ENCODE assay signal across 11 cellular contexts in the genomic region with DNA sequence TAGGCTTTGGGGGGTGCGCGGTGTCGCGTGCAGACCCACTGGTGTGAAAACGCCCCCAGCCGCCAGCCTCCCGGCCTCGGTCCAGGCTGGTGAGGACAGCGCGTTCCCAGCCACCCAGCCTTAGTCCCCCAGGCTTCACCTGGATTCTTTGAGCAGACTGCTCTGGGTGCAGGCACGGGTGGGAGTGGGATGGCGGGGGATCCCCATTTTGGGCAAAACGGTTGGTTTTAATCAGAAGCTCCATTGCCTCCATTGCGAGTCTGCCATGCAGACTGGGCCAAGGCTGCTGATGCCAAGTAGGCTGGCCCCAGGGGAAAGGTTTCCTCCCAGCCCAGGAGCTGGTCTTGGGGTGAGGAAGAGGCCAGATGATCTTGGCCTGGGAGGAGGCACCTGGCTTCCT. TPM values are rescaled to one million over a fixed set of nuclear protein-coding genes. Genes with fewer than 3 reads are reported as not detected.
DNase-seq lines count a peak whose midpoint lies in the region; ATAC-seq and TF ChIP-seq lines count a peak whose summit lies in the region.
"Had no signal": no experiment of that assay in that cellular context is flagged by ENCODE, and none has a peak within 500 bp of the region (broad histone marks: within the 10 kb centered on the region; RNA-seq: fewer than 3 reads in every experiment).

No MANE protein-coding gene starts in this region.

- H3K36me3 ChIP-seq in lung (ENCODE audit: control insufficient read depth in 2 of 2, insufficient read depth in 2 of 2, low read length in 2 of 2) = no peaks in the 10 kb centered on the region
- no peaks in the 10 kb centered on the region for H3K36me3 ChIP-seq in transverse colon

- peaks cover 0 to 10% of the 10 kb centered on the region in 2 donors for H3K9me3 ChIP-seq in lung (ENCODE audit: control insufficient read depth in 2 of 2, insufficient read depth in 1 of 2, low read length in 1 of 2)
- peaks cover 5 to 12% of the 10 kb centered on the region in 2 donors for H3K9me3 ChIP-seq in transverse colon

- H3K4me1 ChIP-seq in lung (ENCODE audit: control insufficient read depth in 2 of 2, insufficient read depth in 2 of 2, low read length in 2 of 2) = peaks cover 6 to 19% of the 10 kb centered on the region in 2 donors
- peaks cover 8 to 43% (median 37%) of the 10 kb centered on the region in 4 donors for H3K4me1 ChIP-seq in transverse colon

- intact Hi-C loops in transverse colon (cut with DNase I; ENCODE audit: low total_unique reads) = no loop called here

- H3K4me3 ChIP-seq in lung (peak overlapping the region; percentile 52), transverse colon (peak overlapping the region in 3 of 4 donors; percentile 33 to 54 (median 44))
- H3K4me3 ChIP-seq: mucosa of descending colon had no signal

- no peak for TF ChIP-seq POLR2A in transverse colon (IDR thresholded peaks at IDR 0.05)

- H3K27me3 ChIP-seq in lung (ENCODE audit: control insufficient read depth, insufficient read depth) (no peaks in the 10 kb centered on the region), transverse colon (peaks cover 30% of the 10 kb centered on the region)

- no peak for TF ChIP-seq EP300 in transverse colon (IDR thresholded peaks at IDR 0.05; ENCODE audit: low read depth)

- WGBS in lung, 2 donors = 24 to 41% methylated on average over 14 of the region's 14 CpGs
- 58% methylated on average over 13 of the region's 14 CpGs; no CpG with 5 or more reads in 1 of the 2 donors for WGBS in transverse colon (ENCODE audit: low coverage in 1 of 2), 2 donors

- in situ Hi-C loops in transverse colon (cut with MboI; ENCODE audit: low pct_ligation_motif_present in 1 of 4, low pct_unique_long_range_greater_than_20kb in 1 of 4, low sequenced_read_pairs in 3 of 4) = no loop called here

- ATAC-seq in lung (ENCODE audit: insufficient read depth, low FRiP score) (no peak), HG03095 (IDR thresholded peaks at IDR 0.05; ENCODE audit: unreplicated experiment) (no peak), GM19452 (IDR thresholded peaks at IDR 0.05; ENCODE audit: unreplicated experiment) (no peak)

- DNase-seq in NCI-H69 (lab: John Stamatoyannopoulos, UW) (peak; percentile 30), epithelial cell of prostate (ENCODE audit: low read depth, low spot score) (no peak), lung (ENCODE audit: low spot score) (no peak), transverse colon (no peak), DMS153 (lab: John Stamatoyannopoulos, UW) (no peak), NCI-H345 (lab: John Stamatoyannopoulos, UW) (no peak)
- DNase-seq: activated CD8-positive, alpha-beta memory T cell treated with anti-CD3 and anti-CD28 coated beads, Interleukin-2, amount 50 U/mL, for 4 hours; NCI-H1105 had no signal

- no peak for TF ChIP-seq CTCF in lung (IDR thresholded peaks at IDR 0.05; ENCODE audit: control extremely low read depth, extremely low read depth)
- no peak for TF ChIP-seq CTCF in transverse colon (IDR thresholded peaks at IDR 0.05)

- peak overlapping the region; percentile 20 for H3K27ac ChIP-seq in epithelial cell of prostate
- peak overlapping the region; percentile 43 to 92 for H3K27ac ChIP-seq in lung (ENCODE audit: low read depth in 1 of 2, low read length in 1 of 2)
- peak overlapping the region; percentile 57 to 82 (median 77) for H3K27ac ChIP-seq in transverse colon

RNA-seq across cellular contexts. Expression of gene MLPH, which starts 0.4 kb away (rescaled TPM):
- total RNA-seq in lung (100 to 1,000 TPM; 154 to 295 TPM), transverse colon (100 to 1,000 TPM in 2 of 4 donors, 10 to 100 TPM in 2; 59.7 to 889 (median 182) TPM)
- 100 to 1,000 TPM in 1 of 2 donors, 10 to 100 TPM in 1; 71.0 to 230 TPM for polyA plus RNA-seq in lung

Comparison
In these comparisons a context has a peak if more than half of its experiments do, and no peak if none do; other contexts are left out.
1. H3K27ac ChIP-seq: peak in every context shown above with its lines; median percentile 77 in transverse colon; 68 in lung; 20 in epithelial cell of prostate.